In the genomic region with DNA sequence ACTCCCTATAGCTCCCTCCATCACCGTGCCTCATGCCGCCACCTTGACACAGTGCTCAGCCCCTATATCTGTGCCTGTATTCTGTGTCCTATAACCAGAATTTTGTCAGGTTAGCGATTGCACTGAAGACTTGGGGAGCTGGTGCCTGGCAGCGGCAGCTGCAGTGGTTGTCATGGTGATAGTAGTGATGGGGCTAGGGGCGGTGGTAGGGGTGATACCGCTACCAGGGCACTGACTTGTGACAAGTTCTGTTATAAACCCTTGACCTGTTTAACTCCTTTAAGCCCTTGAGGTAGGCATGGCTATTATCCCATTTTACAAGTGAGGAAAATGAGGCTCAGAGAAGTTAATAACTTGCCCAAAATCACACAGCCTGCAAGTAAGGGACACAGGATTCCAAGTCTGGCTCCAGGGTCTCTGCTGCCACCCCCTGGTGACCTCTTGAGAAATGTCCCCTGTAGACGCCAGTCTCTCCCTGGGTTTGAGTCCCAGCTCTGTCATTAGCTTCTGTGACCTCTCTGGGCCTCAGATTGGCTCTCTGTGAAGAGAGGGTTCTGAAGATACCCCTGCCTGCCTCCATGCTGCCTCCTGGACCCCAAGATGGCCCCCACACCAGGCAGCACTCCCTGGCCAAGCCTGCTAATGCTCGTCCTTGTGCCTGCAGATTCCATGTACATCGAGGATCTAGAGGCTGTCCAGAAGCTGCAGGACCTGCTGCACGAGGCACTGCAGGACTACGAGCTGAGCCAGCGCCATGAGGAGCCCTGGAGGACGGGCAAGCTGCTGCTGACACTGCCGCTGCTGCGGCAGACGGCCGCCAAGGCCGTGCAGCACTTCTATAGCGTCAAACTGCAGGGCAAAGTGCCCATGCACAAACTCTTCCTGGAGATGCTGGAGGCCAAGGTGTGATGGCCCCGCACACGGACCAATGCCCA, we compare ENCODE assay signal across 15 cellular contexts.
DNase-seq lines count a peak whose midpoint lies in the region; ATAC-seq, FAIRE-seq and TF ChIP-seq lines count a peak whose summit lies in the region.
"Had no signal": no experiment of that assay in that cellular context is flagged by ENCODE, and none has a peak within 500 bp of the region (broad histone marks: within the 10 kb centered on the region; RNA-seq: fewer than 3 reads in every experiment).

No MANE protein-coding gene starts in this region.

- peak overlapping the region in 1 of 6 donors; percentile 34 for H3K27ac Mint-ChIP-seq in immature natural killer cell
- H3K27ac Mint-ChIP-seq: stimulated activated naive CD8-positive, alpha-beta T cell treated with anti-CD3 and anti-CD28 coated beads, Interleukin-15, Interleukin-2, amounts not matched to agents 100 ng/mL and 50 ng/mL, for 24 hours had no signal

- no peaks in the 10 kb centered on the region for H3K27me3 ChIP-seq in DOHH2 (ENCODE audit: control insufficient read depth, low read length)
- H3K27me3 ChIP-seq in OCI-LY3 (ENCODE audit: low read depth, low read length): peaks cover 20% of the 10 kb centered on the region
- peaks cover 2 to 7% of the 10 kb centered on the region in 2 experiments; a peak in 2 of 5 replicates for H3K27me3 ChIP-seq in HepG2 (ENCODE audit: control insufficient read depth in 1 of 2, insufficient read depth in 2 of 2, low read length in 2 of 2)
- H3K27me3 ChIP-seq in suprapubic skin: peaks cover 10% of the 10 kb centered on the region
- H3K27me3 ChIP-seq: SJSA1 had no signal

- H3K9me3 Mint-ChIP-seq in immature natural killer cell: no peaks in the 10 kb centered on the region
- H3K9me3 Mint-ChIP-seq: stimulated activated naive CD8-positive, alpha-beta T cell treated with anti-CD3 and anti-CD28 coated beads, Interleukin-15, Interleukin-2, amounts not matched to agents 100 ng/mL and 50 ng/mL, for 24 hours had no signal

- H4K20me1 ChIP-seq in DOHH2 (ENCODE audit: control insufficient read depth, insufficient read depth, low read depth, low read length) (no peaks in the 10 kb centered on the region), OCI-LY3 (ENCODE audit: insufficient read depth, low read length) (no peaks in the 10 kb centered on the region), HepG2 (ENCODE audit: insufficient read depth, low read length) (no peaks in the 10 kb centered on the region)

- H3K4me2 ChIP-seq in DOHH2 (ENCODE audit: low read length) (no peak overlapping the region), OCI-LY3 (ENCODE audit: low read length) (no peak overlapping the region), HepG2 (ENCODE audit: low read depth, low read length) (no peak overlapping the region)

- TF ChIP-seq EP300 in HepG2 (IDR thresholded peaks at IDR 0.05; ENCODE audit: low read depth in 2 of 2, low read length in 2 of 2) (no peak), HepG2 (CRISPR knock-in tag; IDR thresholded peaks at IDR 0.05; ENCODE audit: borderline replicate concordance) (no peak), suprapubic skin (IDR thresholded peaks at IDR 0.05) (no peak)

- H3F3A ChIP-seq in DOHH2 (ENCODE audit: control insufficient read depth, insufficient read depth): no peaks in the 10 kb centered on the region

- in situ Hi-C loops in HepG2 (cut with HindIII; ENCODE audit: extremely low pct_ligation_motif_present, low pct_unique_long_range_greater_than_20kb): no loop called here

- no peaks in the 10 kb centered on the region for H3K9me2 ChIP-seq in DOHH2 (replicated peaks; ENCODE audit: control insufficient read depth, low read length)

- no peak for TF ChIP-seq RAD21 in HepG2 (CRISPR knock-in tag; IDR thresholded peaks at IDR 0.05)

- FAIRE-seq in GM19239 (lab: Jason Lieb, UNC) (peak; percentile 11), HepG2 (lab: Jason Lieb, UNC) (no peak)
- FAIRE-seq: bronchial epithelial cell had no signal

- H3K36me3 ChIP-seq in DOHH2 (ENCODE audit: control insufficient read depth, low read length) (no peaks in the 10 kb centered on the region), OCI-LY3 (replicated peaks; ENCODE audit: low read depth, low read length) (no peaks in the 10 kb centered on the region), HepG2 (replicated peaks in 1 of 2; ENCODE audit: control insufficient read depth in 1 of 2, insufficient read depth in 2 of 2, low read length in 2 of 2) (no peaks in the 10 kb centered on the region), suprapubic skin (no peaks in the 10 kb centered on the region)
- H3K36me3 ChIP-seq: SJSA1 had no signal

- no peaks in the 10 kb centered on the region for H3K4me1 Mint-ChIP-seq in immature natural killer cell

- 64% methylated on average over 14 of the region's 21 CpGs for WGBS in HepG2 (ENCODE audit: low lambda C conversion rate)
- 76% methylated on average over 19 of the region's 21 CpGs for WGBS in suprapubic skin

- TF ChIP-seq POLR2A in HepG2 (IDR thresholded peaks at IDR 0.05; ENCODE audit: insufficient read depth in 1 of 2, low read depth in 2 of 2, low read length in 2 of 2) (no peak), suprapubic skin (IDR thresholded peaks at IDR 0.05) (no peak)

- H3K27me3 Mint-ChIP-seq in immature natural killer cell (ENCODE audit: low read depth in 3 of 3): peaks cover 0 to 4% (median 1%) of the 10 kb centered on the region in 3 donors
- H3K27me3 Mint-ChIP-seq: stimulated activated naive CD8-positive, alpha-beta T cell treated with anti-CD3 and anti-CD28 coated beads, Interleukin-15, Interleukin-2, amounts not matched to agents 100 ng/mL and 50 ng/mL, for 24 hours had no signal

- no peaks in the 10 kb centered on the region for H3K9me3 ChIP-seq in DOHH2 (ENCODE audit: control insufficient read depth, insufficient read depth, low read length)
- H3K9me3 ChIP-seq in OCI-LY3 (ENCODE audit: insufficient read depth, low read length): no peaks in the 10 kb centered on the region
- no peaks in the 10 kb centered on the region for H3K9me3 ChIP-seq in HepG2 (ENCODE audit: low read length)
- no peaks in the 10 kb centered on the region for H3K9me3 ChIP-seq in suprapubic skin
- H3K9me3 ChIP-seq: psoas muscle, SJSA1 had no signal

- POLR2A ChIA-PET in HepG2 (lab: Yijun Ruan, JAX): no interaction called here

- H3K9ac ChIP-seq in OCI-LY3 (ENCODE audit: low read length) (no peak overlapping the region), HepG2 (ENCODE audit: insufficient read depth, low read depth, low read length) (no peak overlapping the region)

- H3K79me2 ChIP-seq in DOHH2 (ENCODE audit: control insufficient read depth, low read length) (no peaks in the 10 kb centered on the region), OCI-LY3 (ENCODE audit: low read length) (no peaks in the 10 kb centered on the region), HepG2 (ENCODE audit: insufficient read depth, low read length) (no peaks in the 10 kb centered on the region)

- H3K4me1 ChIP-seq in DOHH2 (ENCODE audit: control insufficient read depth, low read length) (no peaks in the 10 kb centered on the region), OCI-LY3 (ENCODE audit: low read length) (peaks cover 7% of the 10 kb centered on the region; the same call in 1 of the 2 replicates), HepG2 (ENCODE audit: insufficient read depth, low read length) (no peaks in the 10 kb centered on the region), suprapubic skin (no peaks in the 10 kb centered on the region)
- H3K4me1 ChIP-seq: psoas muscle had no signal

- H3K27ac ChIP-seq in DOHH2 (ENCODE audit: low read depth, low read length): no peak overlapping the region
- H3K27ac ChIP-seq in OCI-LY3 (ENCODE audit: low read length): no peak overlapping the region
- no peak overlapping the region for H3K27ac ChIP-seq in HepG2 (ENCODE audit: extremely low read length, insufficient read depth, low read length)
- H3K27ac ChIP-seq in suprapubic skin: no peak overlapping the region
- H3K27ac ChIP-seq: psoas muscle, SJSA1 had no signal

- BruUV-seq in HepG2 (replicated peaks; lab: Mats Ljungman, UMichigan): no TSS peak

- H3K4me3 ChIP-seq in DOHH2 (ENCODE audit: low read length): no peak overlapping the region
- H3K4me3 ChIP-seq in OCI-LY3 (ENCODE audit: low read length): no peak overlapping the region
- no peak overlapping the region for H3K4me3 ChIP-seq in HepG2 (replicated peaks in 1 of 3; ENCODE audit: insufficient read depth in 1 of 3, low read depth in 2 of 3, low read length in 3 of 3)
- no peak overlapping the region for H3K4me3 ChIP-seq in suprapubic skin
- H3K4me3 ChIP-seq: psoas muscle, SJSA1 had no signal

- H3K4me3 Mint-ChIP-seq in immature natural killer cell: no peak overlapping the region
- H3K4me3 Mint-ChIP-seq: stimulated activated naive CD8-positive, alpha-beta T cell treated with anti-CD3 and anti-CD28 coated beads, Interleukin-15, Interleukin-2, amounts not matched to agents 100 ng/mL and 50 ng/mL, for 24 hours had no signal

- no peaks in the 10 kb centered on the region for H3K36me3 Mint-ChIP-seq in immature natural killer cell

- CTCF ChIA-PET in HepG2 (lab: Yijun Ruan, JAX; ENCODE audit: low intra/inter-chr PET ratio, low total read pairs): interaction anchor here (1.6 kb wide), 1 partner anchor 447 kb away, joined by 6 read pairs; no protein-coding TSS in a partner anchor

- DNase-seq in GM19239 (ENCODE audit: insufficient read length, low spot score): no peak
- no peak for DNase-seq in HepG2 (ENCODE audit: low spot score)
- no peak for DNase-seq in immature natural killer cell
- no peak for DNase-seq in suprapubic skin (ENCODE audit: low spot score in 2 of 2)
- DNase-seq in GDM1 (lab: John Stamatoyannopoulos, UW): no peak
- DNase-seq: head of caudate nucleus; mesenchymal stem cell; NCI-H2227 treated with DMSO at 0.1 percent for 48 hours; psoas muscle; stimulated activated CD4-positive, alpha-beta T cell treated with anti-CD3 and anti-CD28 coated beads, Interleukin-2, amount 100 ng/mL, for 48 hours had no signal

- ATAC-seq in HepG2: peak; percentile 62

- peak; percentile 45 for TF ChIP-seq CTCF in DOHH2 (IDR thresholded peaks at IDR 0.05; ENCODE audit: low read depth, low read length, poor library complexity, severe bottlenecking)
- peak; percentile 31 for TF ChIP-seq CTCF in OCI-LY3 (IDR thresholded peaks at IDR 0.05; ENCODE audit: low read depth, low read length)
- TF ChIP-seq CTCF in HepG2 (CRISPR knock-in tag; IDR thresholded peaks at IDR 0.05): peak; percentile 41
- no peak for TF ChIP-seq CTCF in suprapubic skin (IDR thresholded peaks at IDR 0.05)

- intact Hi-C loops in HepG2 (cut with micrococcal nuclease; ENCODE audit: unreplicated experiment): no loop called here

- no peak overlapping the region for H2AFZ ChIP-seq in OCI-LY3 (ENCODE audit: low read depth, low read length)
- no peak overlapping the region for H2AFZ ChIP-seq in HepG2 (ENCODE audit: low read length)

TF ChIP-seq in HepG2, 621 proteins besides CTCF, POLR2A, EP300 and RAD21:
- TF ChIP-seq NR2F6 (IDR thresholded peaks at IDR 0.05): peak; percentile 59
- peak; percentile 55; the same call in 1 of the 2 replicates for TF ChIP-seq NR2F6 (CRISPR knock-in tag; IDR thresholded peaks at IDR 0.05)
- TF ChIP-seq ZMYM3 (CRISPR knock-in tag; IDR thresholded peaks at IDR 0.05): no peak
- TF ChIP-seq MTF1 (CRISPR knock-in tag; IDR thresholded peaks at IDR 0.05): no peak
- TF ChIP-seq ZNF768 (CRISPR knock-in tag; IDR thresholded peaks at IDR 0.05): peak; percentile 93
- peak; percentile 41 for TF ChIP-seq STAG1 (CRISPR knock-in tag; IDR thresholded peaks at IDR 0.05)

Comparison
In these comparisons a context has a peak if more than half of its experiments do, and no peak if none do; other contexts are left out.
1. CTCF ChIP-seq: peak in DOHH2 (single experiment), OCI-LY3 (single experiment) and HepG2 (single experiment); none in suprapubic skin (0 of 2).